ENCODE assay signal across 13 cellular contexts in the genomic region with DNA sequence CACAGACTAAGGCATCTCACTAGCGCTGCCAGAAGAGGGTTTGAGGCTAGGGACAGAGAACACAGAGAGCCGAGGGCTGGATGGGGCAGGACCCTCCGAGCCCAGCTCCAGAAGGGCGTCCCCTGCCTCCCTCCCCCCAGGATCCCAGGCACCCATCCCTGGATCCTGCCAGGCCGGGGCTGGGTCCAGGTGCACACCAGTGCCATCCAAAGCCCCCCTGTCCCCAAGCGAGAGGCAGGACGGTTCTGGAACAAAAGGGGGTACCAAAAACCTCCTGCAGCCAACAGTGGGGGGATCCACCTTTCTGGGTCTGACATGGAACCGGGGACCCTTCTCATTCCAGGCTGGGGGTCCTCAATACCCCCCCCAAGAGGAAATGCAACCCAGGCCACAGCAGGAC. TPM values are rescaled to one million over a fixed set of nuclear protein-coding genes. Genes with fewer than 3 reads are reported as not detected.
DNase-seq lines count a peak whose midpoint lies in the region; ATAC-seq and TF ChIP-seq lines count a peak whose summit lies in the region.
"Had no signal": no experiment of that assay in that cellular context is flagged by ENCODE, and none has a peak within 500 bp of the region (broad histone marks: within the 10 kb centered on the region; RNA-seq: fewer than 3 reads in every experiment).

No MANE protein-coding gene starts in this region.

- DNase-seq in CD4-positive, alpha-beta T cell: no peak
- no peak for DNase-seq in IMR-90
- no peak for DNase-seq in activated CD8-positive, alpha-beta T cell treated with anti-CD3 and anti-CD28 coated beads, Interleukin-2, amount 10 ng/mL, durations not matched to agents 7 days and 5 days
- DNase-seq in naive B cell: no peak
- DNase-seq in GM13977 (ENCODE audit: low spot score): no peak
- DNase-seq: cortex of kidney had no signal

- H2AFZ ChIP-seq in IMR-90 (replicated peaks; ENCODE audit: low read length, poor library complexity): peak overlapping the region; percentile 17
- H2AFZ ChIP-seq: parathyroid adenoma had no signal

- H3K4me3 Mint-ChIP-seq in CD4-positive, alpha-beta T cell: peak overlapping the region; percentile 89
- no peak overlapping the region for H3K4me3 Mint-ChIP-seq in activated CD8-positive, alpha-beta T cell treated with anti-CD3 and anti-CD28 coated beads, Interleukin-2, amount 10 ng/mL, durations not matched to agents 7 days and 5 days
- peak overlapping the region in 5 of 8 donors; percentile 26 to 84 (median 69) for H3K4me3 Mint-ChIP-seq in naive B cell

- no peak overlapping the region for H3K4ac ChIP-seq in IMR-90 (ENCODE audit: low read depth, low read length)

- dilution Hi-C loops in IMR-90 (cut with HindIII; ENCODE audit: low sequenced_read_pairs, unreplicated experiment): no loop called here

- peaks cover 7% of the 10 kb centered on the region; the same call in 1 of the 2 replicates for H3K9me1 ChIP-seq in IMR-90 (ENCODE audit: insufficient read depth, low read length)

- H3K56ac ChIP-seq in IMR-90 (ENCODE audit: extremely low read depth, insufficient read depth, low read length): no peak overlapping the region

- H3K36me3 ChIP-seq in IMR-90 (ENCODE audit: control insufficient read depth, insufficient read depth, low read length): no peaks in the 10 kb centered on the region

- H3K27me3 Mint-ChIP-seq in CD4-positive, alpha-beta T cell: no peaks in the 10 kb centered on the region
- H3K27me3 Mint-ChIP-seq in activated CD8-positive, alpha-beta T cell treated with anti-CD3 and anti-CD28 coated beads, Interleukin-2, amount 10 ng/mL, durations not matched to agents 7 days and 5 days (ENCODE audit: low read depth): no peaks in the 10 kb centered on the region
- no peaks in the 10 kb centered on the region for H3K27me3 Mint-ChIP-seq in naive B cell

- H3K4me2 ChIP-seq in IMR-90 (ENCODE audit: low read depth, low read length): no peak overlapping the region

- H3K23ac ChIP-seq in IMR-90 (ENCODE audit: low read depth, low read length): no peak overlapping the region

- peaks cover 16 to 74% of the 10 kb centered on the region in 2 experiments for H3K79me1 ChIP-seq in IMR-90 (ENCODE audit: low read depth in 1 of 2, low read length in 2 of 2)

- peak overlapping the region; percentile 89 for H3K27ac Mint-ChIP-seq in CD4-positive, alpha-beta T cell
- H3K27ac Mint-ChIP-seq in activated CD8-positive, alpha-beta T cell treated with anti-CD3 and anti-CD28 coated beads, Interleukin-2, amount 10 ng/mL, durations not matched to agents 7 days and 5 days: peak overlapping the region; percentile 93
- peak overlapping the region in 3 of 6 donors; percentile 69 to 81 (median 78) for H3K27ac Mint-ChIP-seq in naive B cell

- peaks cover 10% of the 10 kb centered on the region for H3K36me3 Mint-ChIP-seq in CD4-positive, alpha-beta T cell (ENCODE audit: low read depth)
- peaks cover 12% of the 10 kb centered on the region for H3K36me3 Mint-ChIP-seq in activated CD8-positive, alpha-beta T cell treated with anti-CD3 and anti-CD28 coated beads, Interleukin-2, amount 10 ng/mL, durations not matched to agents 7 days and 5 days (ENCODE audit: low read depth)
- H3K36me3 Mint-ChIP-seq in naive B cell: no peaks in the 10 kb centered on the region

- peaks cover 59% of the 10 kb centered on the region for H3K4me1 Mint-ChIP-seq in CD4-positive, alpha-beta T cell (ENCODE audit: low read depth)
- H3K4me1 Mint-ChIP-seq in activated CD8-positive, alpha-beta T cell treated with anti-CD3 and anti-CD28 coated beads, Interleukin-2, amount 10 ng/mL, durations not matched to agents 7 days and 5 days (ENCODE audit: low read depth): peaks cover 62% of the 10 kb centered on the region
- H3K4me1 Mint-ChIP-seq in naive B cell: peaks cover 36 to 64% (median 53%) of the 10 kb centered on the region in 3 donors

- TF ChIP-seq CTCF in CD4-positive, alpha-beta T cell (IDR thresholded peaks at IDR 0.05): no peak
- TF ChIP-seq CTCF in IMR-90 (conservative IDR thresholded peaks at IDR 0.05; ENCODE audit: low read depth, low read length) (no peak), GM13977 (IDR thresholded peaks at IDR 0.05; ENCODE audit: extremely low read depth, insufficient read depth, missing control alignments) (no peak)

- intact Hi-C loops in CD4-positive, alpha-beta T cell (cut with DNase I, micrococcal nuclease): no loop called here
- intact Hi-C loops in IMR-90 (cut with micrococcal nuclease): no loop called here

- H3K27me3 ChIP-seq in CD4-positive, alpha-beta T cell (ENCODE audit: control insufficient read depth, insufficient read depth, low read length): no peaks in the 10 kb centered on the region
- H3K27me3 ChIP-seq in IMR-90 (ENCODE audit: control insufficient read depth, insufficient read depth, low read length): no peaks in the 10 kb centered on the region
- H3K27me3 ChIP-seq: ascending aorta, heart right ventricle had no signal

- no peak for ATAC-seq in CD4-positive, alpha-beta T cell (ENCODE audit: poor library complexity)
- ATAC-seq in IMR-90 (ENCODE audit: low read depth) (no peak), naive B cell (ENCODE audit: low read depth in 2 of 2) (no peak), GM18505 (IDR thresholded peaks at IDR 0.05; ENCODE audit: unreplicated experiment) (no peak), HG02885 (IDR thresholded peaks at IDR 0.05; ENCODE audit: poor library complexity, unreplicated experiment) (no peak), HG03280 (IDR thresholded peaks at IDR 0.05; ENCODE audit: unreplicated experiment) (no peak)
- ATAC-seq in activated CD8-positive, alpha-beta T cell treated with anti-CD3 and anti-CD28 coated beads, Interleukin-2, amount 10 ng/mL, durations not matched to agents 7 days and 5 days: no peak

- CTCF ChIA-PET in CD4-positive, alpha-beta T cell (lab: Charles Lee): no interaction called here
- CTCF ChIA-PET in IMR-90 (lab: Yijun Ruan, JAX): no interaction called here
- CTCF ChIA-PET in activated CD8-positive, alpha-beta T cell treated with anti-CD3 and anti-CD28 coated beads, Interleukin-2, amount 10 ng/mL, durations not matched to agents 7 days and 5 days (lab: Charles Lee): interaction anchor here (3.6 kb wide), 1 partner anchor 14 kb away, joined by 20 read pairs; no protein-coding TSS in a partner anchor

- H2BK20ac ChIP-seq in IMR-90 (ENCODE audit: low read depth, low read length): no peak overlapping the region

- no peaks in the 10 kb centered on the region for H3K9me3 Mint-ChIP-seq in CD4-positive, alpha-beta T cell
- H3K9me3 Mint-ChIP-seq in activated CD8-positive, alpha-beta T cell treated with anti-CD3 and anti-CD28 coated beads, Interleukin-2, amount 10 ng/mL, durations not matched to agents 7 days and 5 days (ENCODE audit: insufficient read depth): no peaks in the 10 kb centered on the region
- no peaks in the 10 kb centered on the region for H3K9me3 Mint-ChIP-seq in naive B cell

- no peak overlapping the region for H4K5ac ChIP-seq in IMR-90 (ENCODE audit: low read depth, low read length)

- no peak overlapping the region for H3K18ac ChIP-seq in IMR-90 (ENCODE audit: low read depth, low read length)

- no peak overlapping the region for H3K4me3 ChIP-seq in IMR-90 (ENCODE audit: insufficient read depth, low read depth, low read length)
- H3K4me3 ChIP-seq: ascending aorta, heart right ventricle had no signal

- in situ Hi-C loops in IMR-90 (cut with MboI; ENCODE audit: low sequenced_read_pairs): no loop called here
- in situ Hi-C loops in GM13977 (cut with MboI; ENCODE audit: low pct_unique_long_range_greater_than_20kb, low sequenced_read_pairs, unreplicated experiment): no loop called here

- no peak for TF ChIP-seq RAD21 in IMR-90 (IDR thresholded peaks at IDR 0.05; ENCODE audit: low read length)

- H4K20me1 ChIP-seq in IMR-90 (ENCODE audit: insufficient read depth, low read length): peaks cover 49% of the 10 kb centered on the region

- no peak overlapping the region for H2BK15ac ChIP-seq in IMR-90 (ENCODE audit: low read depth, low read length)

- H4K91ac ChIP-seq in IMR-90 (ENCODE audit: insufficient read depth, low read depth, low read length): no peak overlapping the region

- POLR2A ChIA-PET in CD4-positive, alpha-beta T cell (lab: Charles Lee): interaction anchor here (1.5 kb wide), 1 partner anchor 24 kb away, joined by 6 read pairs; no protein-coding TSS in a partner anchor
- POLR2A ChIA-PET in IMR-90 (lab: Charles Lee; ENCODE audit: unreplicated experiment): no interaction called here
- POLR2A ChIA-PET in activated CD8-positive, alpha-beta T cell treated with anti-CD3 and anti-CD28 coated beads, Interleukin-2, amount 10 ng/mL, durations not matched to agents 7 days and 5 days (lab: Charles Lee): interaction anchor here (1.5 kb wide), 1 partner anchor 30 kb away, joined by 3 read pairs; no protein-coding TSS in a partner anchor

- no peak overlapping the region for H2BK5ac ChIP-seq in IMR-90 (ENCODE audit: low read depth, low read length, poor library complexity, severe bottlenecking)

- H3K14ac ChIP-seq in IMR-90 (replicated peaks; ENCODE audit: low read depth, low read length): no peak overlapping the region

- BruUV-seq in IMR-90 (replicated peaks; lab: Mats Ljungman, UMichigan): no TSS peak

- H3K9me3 ChIP-seq in CD4-positive, alpha-beta T cell (ENCODE audit: control insufficient read depth, low read length): no peaks in the 10 kb centered on the region
- no peaks in the 10 kb centered on the region for H3K9me3 ChIP-seq in IMR-90 (ENCODE audit: control insufficient read depth, insufficient read depth, low read length)
- H3K9me3 ChIP-seq: ascending aorta, Caco-2, heart right ventricle had no signal

- peak overlapping the region; percentile 67 for H3K27ac ChIP-seq in CD4-positive, alpha-beta T cell (ENCODE audit: low read depth, low read length)
- H3K27ac ChIP-seq in IMR-90 (ENCODE audit: insufficient read depth, low read length): no peak overlapping the region
- H3K27ac ChIP-seq: ascending aorta, parathyroid adenoma had no signal

- H2AK5ac ChIP-seq in IMR-90 (ENCODE audit: low read depth, low read length): no peak overlapping the region; the same call in 1 of the 2 replicates

- no peak for TF ChIP-seq POLR2A in IMR-90 (IDR thresholded peaks at IDR 0.05; ENCODE audit: low read depth, low read length)
- no peak for TF ChIP-seq POLR2A in GM18505 (IDR thresholded peaks at IDR 0.05; ENCODE audit: borderline replicate concordance, extremely low read depth, insufficient read depth, insufficient read length)

- no peak overlapping the region for H2AK9ac ChIP-seq in IMR-90 (replicated peaks; ENCODE audit: low read depth, low read length, poor library complexity)

- peaks cover 33% of the 10 kb centered on the region for H3K4me1 ChIP-seq in IMR-90 (ENCODE audit: control insufficient read depth, insufficient read depth, low read length)

- 80% methylated on average over 1 of the region's 8 CpGs; no CpG with 5 or more reads in 1 of the 2 experiments for WGBS in IMR-90 (ENCODE audit: extremely low coverage in 2 of 2, insufficient read length in 1 of 2), 2 experiments

- no peak overlapping the region for H3K9ac ChIP-seq in IMR-90 (ENCODE audit: low read depth, low read length)
- H3K9ac ChIP-seq: parathyroid adenoma had no signal

- no peak overlapping the region; a peak in 1 of 4 replicates for H4K8ac ChIP-seq in IMR-90 (ENCODE audit: low read depth in 2 of 2, low read length in 2 of 2)

- H2BK120ac ChIP-seq in IMR-90 (ENCODE audit: low read depth, low read length): no peak overlapping the region

RNA-seq across cellular contexts. Expression of a gene that starts 4.4 kb away (rescaled TPM):
- 100 to 1,000 TPM; 106 to 114 TPM for total RNA-seq in CD4-positive, alpha-beta T cell
- total RNA-seq in IMR-90 (2012; rRNA removed): 1.4 and 2.5 TPM in 2 replicates
- polyA plus RNA-seq in IMR-90 (2012; rRNA removed) (39.2 and 63.7 TPM in 2 replicates), naive B cell (ENCODE audit: low read depth in 6 of 6) (10 to 100 TPM in 1 of 6 donors, 1 to 10 TPM in 4, under 1 TPM in 1; 0.96 to 18.1 (median 5.2) TPM)
- polyA plus RNA-seq in IMR-90 (2012; cell fraction: cytosol; rRNA removed): 13.1 and 26.8 TPM in 2 replicates
- polyA plus RNA-seq in IMR-90 (2012; cell fraction: nucleus; rRNA removed; ENCODE audit: low replicate concordance): 185 and 1,091 TPM in 2 replicates
- total RNA-seq in activated CD8-positive, alpha-beta T cell treated with anti-CD3 and anti-CD28 coated beads, Interleukin-2, amount 10 ng/mL, durations not matched to agents 7 days and 5 days: 10 to 100 TPM; 47.9 to 52.9 TPM

RNA-seq across cellular contexts. Expression of a gene that starts 10.7 kb away (rescaled TPM):
- total RNA-seq in CD4-positive, alpha-beta T cell: 10 to 100 TPM; 83.8 to 89.2 TPM
- total RNA-seq in IMR-90 (2012; rRNA removed): 0.90 and 1.7 TPM in 2 replicates
- polyA plus RNA-seq in IMR-90 (2012; rRNA removed) (13.1 and 31.4 TPM in 2 replicates), naive B cell (ENCODE audit: low read depth in 6 of 6) (1 to 10 TPM in 1 of 6 donors, under 1 TPM in 5; 0.43 to 1.4 (median 0.70) TPM)
- polyA plus RNA-seq in IMR-90 (2012; cell fraction: cytosol; rRNA removed): 14.5 and 19.8 TPM in 2 replicates
- polyA plus RNA-seq in IMR-90 (2012; cell fraction: nucleus; rRNA removed; ENCODE audit: low replicate concordance): 18.0 and 29.0 TPM in 2 replicates
- total RNA-seq in activated CD8-positive, alpha-beta T cell treated with anti-CD3 and anti-CD28 coated beads, Interleukin-2, amount 10 ng/mL, durations not matched to agents 7 days and 5 days: 10 to 100 TPM; 26.5 to 29.8 TPM

RNA-seq across cellular contexts. Expression of a gene that starts 32.6 kb away (rescaled TPM):
- 100 to 1,000 TPM; 156 to 172 TPM for total RNA-seq in CD4-positive, alpha-beta T cell
- 31.9 and 37.8 TPM in 2 replicates for total RNA-seq in IMR-90 (2012; rRNA removed)
- polyA plus RNA-seq in IMR-90 (2012; rRNA removed): 76.2 and 111 TPM in 2 replicates
- polyA plus RNA-seq in IMR-90 (2012; cell fraction: cytosol; rRNA removed): 52.5 and 129 TPM in 2 replicates
- polyA plus RNA-seq in IMR-90 (2012; cell fraction: nucleus; rRNA removed; ENCODE audit: low replicate concordance): 86.9 and 244 TPM in 2 replicates
- total RNA-seq in activated CD8-positive, alpha-beta T cell treated with anti-CD3 and anti-CD28 coated beads, Interleukin-2, amount 10 ng/mL, durations not matched to agents 7 days and 5 days: 100 to 1,000 TPM; 181 to 196 TPM
- polyA plus RNA-seq in naive B cell (ENCODE audit: low read depth in 6 of 6): 100 to 1,000 TPM in 1 of 6 donors, 10 to 100 TPM in 5; 59.4 to 113 (median 78.2) TPM

RNA-seq across cellular contexts. Expression of a gene that starts 40.7 kb away (rescaled TPM):
- 1 to 10 TPM; 2.5 to 3.2 TPM for total RNA-seq in CD4-positive, alpha-beta T cell
- total RNA-seq in IMR-90 (2012; rRNA removed): 1.4 and 1.6 TPM in 2 replicates
- polyA plus RNA-seq in IMR-90 (2012; rRNA removed) (8.1 and 9.0 TPM in 2 replicates), naive B cell (ENCODE audit: low read depth in 6 of 6) (under 1 TPM in 1 of 6 donors, not detected in 5; 0.09 TPM)
- polyA plus RNA-seq in IMR-90 (2012; cell fraction: cytosol; rRNA removed): 3.2 and 5.2 TPM in 2 replicates
- polyA plus RNA-seq in IMR-90 (2012; cell fraction: nucleus; rRNA removed; ENCODE audit: low replicate concordance): 28.0 and 38.9 TPM in 2 replicates
- 10 to 100 TPM; 20.2 to 27.8 TPM for total RNA-seq in activated CD8-positive, alpha-beta T cell treated with anti-CD3 and anti-CD28 coated beads, Interleukin-2, amount 10 ng/mL, durations not matched to agents 7 days and 5 days

RNA-seq across cellular contexts. Expression of a gene that starts 52.5 kb away (rescaled TPM):
- 1 to 10 TPM; 7.9 to 8.2 TPM for total RNA-seq in CD4-positive, alpha-beta T cell
- total RNA-seq in IMR-90 (2012; rRNA removed): 0.28 and 0.36 TPM in 2 replicates
- 2.8 and 3.6 TPM in 2 replicates for polyA plus RNA-seq in IMR-90 (2012; rRNA removed)
- 2.5 and 5.0 TPM in 2 replicates for polyA plus RNA-seq in IMR-90 (2012; cell fraction: cytosol; rRNA removed)
- polyA plus RNA-seq in IMR-90 (2012; cell fraction: nucleus; rRNA removed; ENCODE audit: low replicate concordance): 4.0 and 16.1 TPM in 2 replicates
- 10 to 100 TPM in 1 of 2 experiments, 1 to 10 TPM in 1; 9.9 to 11.0 TPM for total RNA-seq in activated CD8-positive, alpha-beta T cell treated with anti-CD3 and anti-CD28 coated beads, Interleukin-2, amount 10 ng/mL, durations not matched to agents 7 days and 5 days
- polyA plus RNA-seq in naive B cell (ENCODE audit: low read depth in 6 of 6): 1 to 10 TPM; 1.9 to 6.1 (median 3.6) TPM

Comparison
In these comparisons a context has a peak if more than half of its experiments do, and no peak if none do; other contexts are left out.
1. RNA of a gene that starts 4.4 kb away (total RNA-seq): 106 to 114 TPM in CD4-positive, alpha-beta T cell and 47.9 to 52.9 TPM in activated CD8-positive, alpha-beta T cell treated with anti-CD3 and anti-CD28 coated beads, Interleukin-2, amount 10 ng/mL, durations not matched to agents 7 days and 5 days; 1.4 to 2.5 TPM in IMR-90; every median in the first group is over 10 times any median in the second.
2. RNA of a gene that starts 10.7 kb away (total RNA-seq): 83.8 to 89.2 TPM in CD4-positive, alpha-beta T cell and 26.5 to 29.8 TPM in activated CD8-positive, alpha-beta T cell treated with anti-CD3 and anti-CD28 coated beads, Interleukin-2, amount 10 ng/mL, durations not matched to agents 7 days and 5 days; 0.90 to 1.7 TPM in IMR-90; every median in the first group is over 10 times any median in the second.